In genomic region chr6:108561742-108562502, GRCh38 we compare ENCODE assay signal across 1 cellular context.
A peak's percentile ranks its signal among the peaks of the same experiment; 100 is the strongest.
TF ChIP-seq lines count a peak whose summit lies in the region.

No MANE protein-coding gene starts in this region.

TF ChIP-seq in HepG2, 621 proteins besides CTCF, POLR2A, EP300 and RAD21 (continued from another document):
- TF ChIP-seq ZBTB40 (IDR thresholded peaks at IDR 0.05), result no peak
- TF ChIP-seq ZBTB40 (CRISPR knock-in tag; IDR thresholded peaks at IDR 0.05), result no peak
- TF ChIP-seq NR2F1 (CRISPR knock-in tag; IDR thresholded peaks at IDR 0.05), result no peak
- TF ChIP-seq SKI (IDR thresholded peaks at IDR 0.05; ENCODE audit: partially characterized antibody), result no peak
- TF ChIP-seq ZFP36L2 (CRISPR knock-in tag; IDR thresholded peaks at IDR 0.05), result no peak
- no peak for TF ChIP-seq RBM22 (optimal IDR thresholded peaks at IDR 0.05; ENCODE audit: low read length)
- TF ChIP-seq ZNF318 (CRISPR knock-in tag; IDR thresholded peaks at IDR 0.05), result no peak
- no peak for TF ChIP-seq ZEB1 (IDR thresholded peaks at IDR 0.05; ENCODE audit: insufficient replicate concordance, low read depth)
- no peak for TF ChIP-seq SMYD3 (CRISPR knock-in tag; IDR thresholded peaks at IDR 0.05)
- TF ChIP-seq ZHX1 (CRISPR knock-in tag; IDR thresholded peaks at IDR 0.05; ENCODE audit: low read depth), result no peak
- no peak; the same call in 1 of the 2 replicates for TF ChIP-seq PITX1 (CRISPR knock-in tag; IDR thresholded peaks at IDR 0.05)
- no peak for TF ChIP-seq ZNF615 (CRISPR knock-in tag; IDR thresholded peaks at IDR 0.05; ENCODE audit: borderline replicate concordance)
- no peak for TF ChIP-seq ZNF639 (CRISPR knock-in tag; conservative IDR thresholded peaks at IDR 0.05)
- no peak for TF ChIP-seq ZFP82 (CRISPR knock-in tag; IDR thresholded peaks at IDR 0.05; ENCODE audit: borderline replicate concordance)
- TF ChIP-seq BRF2 (CRISPR knock-in tag; IDR thresholded peaks at IDR 0.05), result no peak
- no peak for TF ChIP-seq ZNF569 (CRISPR knock-in tag; IDR thresholded peaks at IDR 0.05; ENCODE audit: borderline replicate concordance)
- no peak for TF ChIP-seq HNF4G (IDR thresholded peaks at IDR 0.05; ENCODE audit: borderline replicate concordance, low read depth, low read length)
- no peak for TF ChIP-seq HNF4G (CRISPR knock-in tag; IDR thresholded peaks at IDR 0.05; ENCODE audit: borderline replicate concordance, low read depth)
- TF ChIP-seq ZKSCAN1 (IDR thresholded peaks at IDR 0.05; ENCODE audit: low read length), result no peak
- TF ChIP-seq SATB2 (CRISPR knock-in tag; IDR thresholded peaks at IDR 0.05), result 0 out of 2 replicates have a peak, but pooled peaks have one; percentile 29
- TF ChIP-seq PRDM15 (CRISPR knock-in tag; IDR thresholded peaks at IDR 0.05), result no peak
- no peak for TF ChIP-seq TSC22D2 (CRISPR knock-in tag; IDR thresholded peaks at IDR 0.05; ENCODE audit: borderline replicate concordance)
- TF ChIP-seq HNRNPK (IDR thresholded peaks at IDR 0.05; ENCODE audit: low read depth, low read length, poor library complexity, severe bottlenecking), result no peak
